ENCODE assay signal across 22 cellular contexts in genomic region chr4:45679411-45679810, GRCh38.
DNase-seq lines count a peak whose midpoint lies in the region; ATAC-seq, FAIRE-seq and TF ChIP-seq lines count a peak whose summit lies in the region.
"Had no signal": no experiment of that assay in that cellular context is flagged by ENCODE, and none has a peak within 500 bp of the region (broad histone marks: within the 10 kb centered on the region; RNA-seq: fewer than 3 reads in every experiment).

No MANE protein-coding gene starts in this region.

- no peak for TF ChIP-seq CTCF in bronchial epithelial cell (IDR thresholded peaks at IDR 0.05; ENCODE audit: insufficient read depth, low read length, severe bottlenecking)

- peak; percentile 13 for FAIRE-seq in bronchial epithelial cell (lab: Jason Lieb, UNC)
- FAIRE-seq: A549, G401.6, GM12891 had no signal

- no peaks in the 10 kb centered on the region for H3K27me3 ChIP-seq in bronchial epithelial cell (ENCODE audit: control insufficient read depth, insufficient read depth, low read length)
- H3K27me3 ChIP-seq: BLaER1 treated with 17β-estradiol and CSF1 and Interleukin-3, amounts not matched to agents 10 nM and 100 nM had no signal

- DNase-seq in NCI-H524 (lab: John Stamatoyannopoulos, UW) (peak; percentile 39 to 42), NCI-H524 treated with DMSO at 0.1 percent for 48 hours (lab: John Stamatoyannopoulos, UW) (no peak), bronchial epithelial cell (ENCODE audit: low read depth) (no peak), cerebellum (ENCODE audit: low spot score) (peak; percentile 12)
- DNase-seq in activated naive CD4-positive, alpha-beta T cell treated with anti-CD3 and anti-CD28 coated beads, Interleukin-2, amount 50 U/mL, for 16 hours, result no peak
- DNase-seq: AML-193; Caco-2; Calu3; CD4-positive, alpha-beta T cell; CD8-positive, alpha-beta T cell; DMS 273 treated with DMSO at 0.1 percent for 48 hours; DMS153; DMS53; DMS79; DND-41; EL; GF-D8 had no signal

- no peak for ATAC-seq in GM18870 (IDR thresholded peaks at IDR 0.05; ENCODE audit: unreplicated experiment)
- ATAC-seq: A549; CD8-positive, alpha-beta T cell had no signal

- no peak overlapping the region for H3K4me3 ChIP-seq in bronchial epithelial cell (ENCODE audit: low read depth, low read length)
- H3K4me3 ChIP-seq: A549; BLaER1 treated with 17β-estradiol and CSF1 and Interleukin-3, amounts not matched to agents 10 nM and 100 nM had no signal

- no peaks in the 10 kb centered on the region for H3K36me3 ChIP-seq in bronchial epithelial cell (ENCODE audit: control insufficient read depth, insufficient read depth, low read length)
- H3K36me3 ChIP-seq: BLaER1 treated with 17β-estradiol and CSF1 and Interleukin-3, amounts not matched to agents 10 nM and 100 nM had no signal

Comparison
In these comparisons a context has a peak if more than half of its experiments do, and no peak if none do; other contexts are left out.
1. DNase-seq: peak in NCI-H524 (2 of 2) and cerebellum (single experiment); none in NCI-H524 treated with DMSO at 0.1 percent for 48 hours (single experiment), bronchial epithelial cell (single experiment) and activated naive CD4-positive, alpha-beta T cell treated with anti-CD3 and anti-CD28 coated beads, Interleukin-2, amount 50 U/mL, for 16 hours (single experiment).